Comparison of ENCODE assay signal across 1 cellular context in genomic region chr10:43198682-43199005, GRCh38.
TF ChIP-seq lines count a peak whose summit lies in the region.

No MANE protein-coding gene starts in this region.

TF ChIP-seq in SK-N-SH, 30 proteins besides CTCF, POLR2A, EP300 and RAD21 (continued from another document):
- TF ChIP-seq IRF3 (IDR thresholded peaks at IDR 0.05; ENCODE audit: low read depth, low read length): no peak
- TF ChIP-seq FOXM1 (IDR thresholded peaks at IDR 0.05; ENCODE audit: low read depth): no peak
- no peak for TF ChIP-seq GATA2 (CRISPR knock-in tag; IDR thresholded peaks at IDR 0.05)
